ENCODE assay signal across 1 cellular context in the genomic region with DNA sequence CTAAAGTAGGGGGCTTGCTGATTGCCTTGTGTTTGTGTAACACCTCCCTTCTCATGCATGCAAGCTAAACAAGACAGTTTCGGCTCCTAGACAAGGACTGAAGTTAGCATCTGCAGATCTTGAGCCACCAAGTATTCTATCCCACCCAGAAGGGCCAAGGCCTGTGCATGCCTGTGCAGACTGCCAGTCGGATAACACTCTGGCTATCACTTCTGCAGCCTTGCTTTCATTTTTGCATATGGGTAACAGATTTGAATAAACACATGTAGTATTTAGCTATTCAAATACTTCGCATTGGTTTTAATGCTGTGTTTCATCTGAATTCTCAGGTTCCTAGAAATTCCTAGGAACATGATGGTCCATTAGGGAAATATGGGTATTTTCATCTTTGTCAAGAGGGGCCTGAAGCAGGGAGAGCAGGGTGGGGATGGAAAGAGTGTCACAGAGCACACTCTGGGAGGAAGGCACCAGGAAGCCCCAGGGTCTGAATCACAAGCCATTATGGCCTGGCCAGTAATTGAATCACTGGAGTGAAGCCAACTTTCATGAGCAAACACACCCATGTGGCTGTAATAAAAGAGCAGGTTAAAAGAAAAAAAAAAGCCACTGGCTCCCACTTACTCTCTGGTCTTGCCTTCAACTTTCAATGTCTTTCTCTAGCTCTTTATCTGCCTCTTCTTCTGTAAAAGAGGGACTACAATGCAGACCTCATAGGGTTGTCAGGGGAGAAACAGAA.
A peak's percentile ranks its signal among the peaks of the same experiment; 100 is the strongest.
TF ChIP-seq lines count a peak whose summit lies in the region.

No MANE protein-coding gene starts in this region.

TF ChIP-seq in SK-N-SH, 30 proteins besides CTCF, POLR2A, EP300 and RAD21 (continued from another document):
- TF ChIP-seq, protein P1, sequence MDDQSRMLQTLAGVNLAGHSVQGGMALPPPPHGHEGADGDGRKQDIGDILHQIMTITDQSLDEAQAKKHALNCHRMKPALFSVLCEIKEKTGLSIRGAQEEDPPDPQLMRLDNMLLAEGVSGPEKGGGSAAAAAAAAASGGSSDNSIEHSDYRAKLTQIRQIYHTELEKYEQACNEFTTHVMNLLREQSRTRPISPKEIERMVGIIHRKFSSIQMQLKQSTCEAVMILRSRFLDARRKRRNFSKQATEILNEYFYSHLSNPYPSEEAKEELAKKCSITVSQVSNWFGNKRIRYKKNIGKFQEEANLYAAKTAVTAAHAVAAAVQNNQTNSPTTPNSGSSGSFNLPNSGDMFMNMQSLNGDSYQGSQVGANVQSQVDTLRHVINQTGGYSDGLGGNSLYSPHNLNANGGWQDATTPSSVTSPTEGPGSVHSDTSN (IDR thresholded peaks at IDR 0.05) = peak; percentile 64
- TF ChIP-seq GATA2 (CRISPR knock-in tag; IDR thresholded peaks at IDR 0.05) (no peak), POLR2AphosphoS5 (IDR thresholded peaks at IDR 0.05; ENCODE audit: low read depth, low read length) (no peak), TCF12 (IDR thresholded peaks at IDR 0.05) (peak; percentile 85), TEAD4 (IDR thresholded peaks at IDR 0.05; ENCODE audit: borderline replicate concordance, insufficient read depth) (peak; percentile 72), CHD2 (IDR thresholded peaks at IDR 0.05; ENCODE audit: low read length, partially characterized antibody) (peak; percentile 52), NRF1 (IDR thresholded peaks at IDR 0.05; ENCODE audit: low read depth, low read length) (no peak), FOSL2 (IDR thresholded peaks at IDR 0.05; ENCODE audit: borderline replicate concordance, low read depth) (peak; percentile 60; the same call in 1 of the 2 replicates), JUND (IDR thresholded peaks at IDR 0.05) (peak; percentile 69), RXRA (IDR thresholded peaks at IDR 0.05; ENCODE audit: borderline replicate concordance, low read depth) (no peak; the same call in 1 of the 2 replicates), RCOR1 (IDR thresholded peaks at IDR 0.05; ENCODE audit: low read length) (peak; percentile 31; the same call in 1 of the 2 replicates), RFX5 (IDR thresholded peaks at IDR 0.05; ENCODE audit: low read length) (0 out of 2 replicates have a peak, but pooled peaks have one; percentile 8), FOXM1 (IDR thresholded peaks at IDR 0.05; ENCODE audit: low read depth) (peak; percentile 59; the same call in 1 of the 2 replicates), ELF1 (IDR thresholded peaks at IDR 0.05) (peak; percentile 45; the same call in 1 of the 2 replicates), YY1 (IDR thresholded peaks at IDR 0.05; ENCODE audit: low read depth) (peak; percentile 43; the same call in 1 of the 2 replicates), GABPA (IDR thresholded peaks at IDR 0.05; ENCODE audit: low read depth) (no peak), NFIC (IDR thresholded peaks at IDR 0.05; ENCODE audit: borderline replicate concordance) (peak; percentile 97)
- TF ChIP-seq, protein P2, sequence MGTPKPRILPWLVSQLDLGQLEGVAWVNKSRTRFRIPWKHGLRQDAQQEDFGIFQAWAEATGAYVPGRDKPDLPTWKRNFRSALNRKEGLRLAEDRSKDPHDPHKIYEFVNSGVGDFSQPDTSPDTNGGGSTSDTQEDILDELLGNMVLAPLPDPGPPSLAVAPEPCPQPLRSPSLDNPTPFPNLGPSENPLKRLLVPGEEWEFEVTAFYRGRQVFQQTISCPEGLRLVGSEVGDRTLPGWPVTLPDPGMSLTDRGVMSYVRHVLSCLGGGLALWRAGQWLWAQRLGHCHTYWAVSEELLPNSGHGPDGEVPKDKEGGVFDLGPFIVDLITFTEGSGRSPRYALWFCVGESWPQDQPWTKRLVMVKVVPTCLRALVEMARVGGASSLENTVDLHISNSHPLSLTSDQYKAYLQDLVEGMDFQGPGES (IDR thresholded peaks at IDR 0.05; ENCODE audit: low read depth, low read length) = no peak
